Comparison of ENCODE assay signal across 18 cellular contexts in genomic region chr5:169595172-169595820, GRCh38.
A peak's percentile ranks its signal among the peaks of the same experiment; 100 is the strongest.
DNase-seq lines count a peak whose midpoint lies in the region; FAIRE-seq and TF ChIP-seq lines count a peak whose summit lies in the region.
"Had no signal": no experiment of that assay in that cellular context is flagged by ENCODE, and none has a peak within 500 bp of the region (broad histone marks: within the 10 kb centered on the region; RNA-seq: fewer than 3 reads in every experiment).

No MANE protein-coding gene starts in this region.

- peak overlapping the region; percentile 57 for H3K27ac Mint-ChIP-seq in nephron progenitor cell

- no peaks in the 10 kb centered on the region for H3K4me1 Mint-ChIP-seq in nephron progenitor cell

- no peaks in the 10 kb centered on the region for H3K27me3 ChIP-seq in brain microvascular endothelial cell (replicated peaks)

- H3K27ac ChIP-seq in brain microvascular endothelial cell = no peak overlapping the region
- H3K27ac ChIP-seq: C4-2B, KMS-11 had no signal

- H3K4me3 ChIP-seq in AG10803 (ENCODE audit: low read length) (no peak overlapping the region), astrocyte of the spinal cord (ENCODE audit: low read depth, low read length) (no peak overlapping the region), brain microvascular endothelial cell (ENCODE audit: low read depth, low read length) (no peak overlapping the region)
- H3K4me3 ChIP-seq: GM12878 had no signal

- peak; percentile 36 for FAIRE-seq in H54 (lab: Jason Lieb, UNC)
- FAIRE-seq in urothelium cell line (lab: Jason Lieb, UNC) = no peak
- FAIRE-seq: GM12878 had no signal

- no peaks in the 10 kb centered on the region for H3K27me3 Mint-ChIP-seq in nephron progenitor cell (ENCODE audit: low read depth, poor library complexity)

- no peak overlapping the region for H3K4me3 Mint-ChIP-seq in nephron progenitor cell

- DNase-seq in AG10803 (ENCODE audit: low read depth) = peak; percentile 64
- DNase-seq in H54 (ENCODE audit: insufficient read length, low spot score) = no peak
- peak; percentile 39 for DNase-seq in astrocyte of the spinal cord (ENCODE audit: low read depth, low spot score)
- DNase-seq in nephron progenitor cell = no peak
- no peak for DNase-seq in SHP77 (lab: John Stamatoyannopoulos, UW)
- no peak for DNase-seq in activated CD8-positive, alpha-beta memory T cell treated with anti-CD3 and anti-CD28 coated beads for 24 hours
- no peak for DNase-seq in urothelium cell line (ENCODE audit: low spot score)
- no peak for DNase-seq in brain microvascular endothelial cell
- DNase-seq: DMS 273 treated with DMSO at 0.1 percent for 48 hours, DND-41, MV-4-11, NCI-H1694 treated with DMSO at 0.1 percent for 48 hours, NCI-H510A, NCI-H774, SIG-M5 had no signal

- peaks cover 26% of the 10 kb centered on the region for H3K36me3 ChIP-seq in brain microvascular endothelial cell (replicated peaks)

- in situ Hi-C loops in astrocyte of the spinal cord (cut with HindIII; ENCODE audit: low sequenced_read_pairs) (no loop called here), brain microvascular endothelial cell (cut with HindIII; ENCODE audit: low pct_ligation_motif_present, low sequenced_read_pairs) (no loop called here)

- no peak for TF ChIP-seq POLR2A in H54 (IDR thresholded peaks at IDR 0.05; ENCODE audit: low read depth, low read length)

- TF ChIP-seq CTCF in AG10803 (conservative IDR thresholded peaks at IDR 0.05; ENCODE audit: low read length) = no peak
- no peak for TF ChIP-seq CTCF in astrocyte of the spinal cord (IDR thresholded peaks at IDR 0.05; ENCODE audit: low read depth, low read length)
- no peak for TF ChIP-seq CTCF in nephron progenitor cell (IDR thresholded peaks at IDR 0.05)
- TF ChIP-seq CTCF in brain microvascular endothelial cell (IDR thresholded peaks at IDR 0.05; ENCODE audit: low read depth, low read length, missing control alignments) = no peak

- peaks cover 74% of the 10 kb centered on the region for H3K36me3 Mint-ChIP-seq in nephron progenitor cell (ENCODE audit: low read depth)

- H3K9me3 Mint-ChIP-seq in nephron progenitor cell = no peaks in the 10 kb centered on the region

Comparison
In these comparisons a context has a peak if more than half of its experiments do, and no peak if none do; other contexts are left out.
1. DNase-seq: peak in AG10803 (single experiment) and astrocyte of the spinal cord (single experiment); none in H54 (single experiment), nephron progenitor cell (single experiment), SHP77 (0 of 2), activated CD8-positive, alpha-beta memory T cell treated with anti-CD3 and anti-CD28 coated beads for 24 hours (single experiment), urothelium cell line (single experiment) and brain microvascular endothelial cell (single experiment).